8 cellular contexts compared by ENCODE assay signal in genomic region chr3:18445421-18446066, GRCh38. TPM values are rescaled to one million over a fixed set of nuclear protein-coding genes. Genes with fewer than 3 reads are reported as not detected.
A peak's percentile ranks its signal among the peaks of the same experiment; 100 is the strongest.
DNase-seq lines count a peak whose midpoint lies in the region; ATAC-seq and TF ChIP-seq lines count a peak whose summit lies in the region.

No MANE protein-coding gene starts in this region.

- peak; percentile 37 for DNase-seq in activated CD4-positive, CD25-positive, alpha-beta regulatory T cell treated with anti-CD3 and anti-CD28 coated beads, Interleukin-2, amount 50 U/mL, for 16 hours (ENCODE audit: low read depth, low spot score)
- DNase-seq in colonic mucosa (peak; percentile 41), NCI-H128 (lab: John Stamatoyannopoulos, UW; ENCODE audit: unreplicated experiment) (no peak)

- peak overlapping the region; percentile 84 for H3K27ac Mint-ChIP-seq in stimulated activated memory B cell treated with anti-CD40 and anti-IgM and Interleukin-4, amounts not matched to agents 10 μg/mL and 1 μg/mL and 100 μg/mL, for 72 hours

- no peak for TF ChIP-seq CTCF in colonic mucosa (IDR thresholded peaks at IDR 0.05)

- H3K9ac ChIP-seq in colonic mucosa (ENCODE audit: low read depth in 2 of 2, low read length in 2 of 2) (peak overlapping the region; percentile 52 to 66), mucosa of stomach (ENCODE audit: low read length) (peak overlapping the region; percentile 25)

- H3K36me3 ChIP-seq in colonic mucosa (no peaks in the 10 kb centered on the region), mucosa of stomach (ENCODE audit: control insufficient read depth, insufficient read depth, low read length) (no peaks in the 10 kb centered on the region)

- H3K4me3 Mint-ChIP-seq in stimulated activated memory B cell treated with anti-CD40 and anti-IgM and Interleukin-4, amounts not matched to agents 10 μg/mL and 1 μg/mL and 100 μg/mL, for 72 hours = peak overlapping the region; percentile 94

- H3K27ac ChIP-seq in colonic mucosa = no peak overlapping the region

- H3K4me3 ChIP-seq in colonic mucosa = peak overlapping the region; percentile 50
- no peak overlapping the region for H3K4me3 ChIP-seq in mucosa of stomach (ENCODE audit: low read length)

- no peaks in the 10 kb centered on the region for H3K27me3 ChIP-seq in colonic mucosa
- peaks cover 55% of the 10 kb centered on the region for H3K27me3 ChIP-seq in mucosa of stomach (ENCODE audit: control insufficient read depth, insufficient read depth, low read length)

- intact Hi-C loops in colonic mucosa (cut with DNase I) = no loop called here

- H3K9me3 ChIP-seq in colonic mucosa = no peaks in the 10 kb centered on the region
- no peaks in the 10 kb centered on the region for H3K9me3 ChIP-seq in mucosa of stomach (ENCODE audit: control insufficient read depth, low read length)

- peaks cover 8% of the 10 kb centered on the region for H3K9me3 Mint-ChIP-seq in stimulated activated memory B cell treated with anti-CD40 and anti-IgM and Interleukin-4, amounts not matched to agents 10 μg/mL and 1 μg/mL and 100 μg/mL, for 72 hours

- H3K4me1 ChIP-seq in colonic mucosa (no peaks in the 10 kb centered on the region), mucosa of stomach (ENCODE audit: control insufficient read depth, insufficient read depth, low read length) (peaks cover 12% of the 10 kb centered on the region)

- H3K36me3 Mint-ChIP-seq in stimulated activated memory B cell treated with anti-CD40 and anti-IgM and Interleukin-4, amounts not matched to agents 10 μg/mL and 1 μg/mL and 100 μg/mL, for 72 hours = no peaks in the 10 kb centered on the region

- H3K4me1 Mint-ChIP-seq in stimulated activated memory B cell treated with anti-CD40 and anti-IgM and Interleukin-4, amounts not matched to agents 10 μg/mL and 1 μg/mL and 100 μg/mL, for 72 hours = peaks cover 34% of the 10 kb centered on the region

- H3K27me3 Mint-ChIP-seq in stimulated activated memory B cell treated with anti-CD40 and anti-IgM and Interleukin-4, amounts not matched to agents 10 μg/mL and 1 μg/mL and 100 μg/mL, for 72 hours = peaks cover 26% of the 10 kb centered on the region

- ATAC-seq in GM19043 (IDR thresholded peaks at IDR 0.05; ENCODE audit: low read depth, unreplicated experiment) (peak; percentile 17), HG03196 (IDR thresholded peaks at IDR 0.05; ENCODE audit: unreplicated experiment) (peak; percentile 11), GM18870 (IDR thresholded peaks at IDR 0.05; ENCODE audit: unreplicated experiment) (no peak)
- peak; percentile 84 for ATAC-seq in stimulated activated memory B cell treated with anti-CD40 and anti-IgM and Interleukin-4, amounts not matched to agents 10 μg/mL and 1 μg/mL and 100 μg/mL, for 72 hours

RNA-seq across cellular contexts. Expression of gene SATB1, which starts 20.4 kb away (rescaled TPM):
- total RNA-seq in colonic mucosa = 10 to 100 TPM; 16.0 to 33.0 TPM
